In the genomic region with DNA sequence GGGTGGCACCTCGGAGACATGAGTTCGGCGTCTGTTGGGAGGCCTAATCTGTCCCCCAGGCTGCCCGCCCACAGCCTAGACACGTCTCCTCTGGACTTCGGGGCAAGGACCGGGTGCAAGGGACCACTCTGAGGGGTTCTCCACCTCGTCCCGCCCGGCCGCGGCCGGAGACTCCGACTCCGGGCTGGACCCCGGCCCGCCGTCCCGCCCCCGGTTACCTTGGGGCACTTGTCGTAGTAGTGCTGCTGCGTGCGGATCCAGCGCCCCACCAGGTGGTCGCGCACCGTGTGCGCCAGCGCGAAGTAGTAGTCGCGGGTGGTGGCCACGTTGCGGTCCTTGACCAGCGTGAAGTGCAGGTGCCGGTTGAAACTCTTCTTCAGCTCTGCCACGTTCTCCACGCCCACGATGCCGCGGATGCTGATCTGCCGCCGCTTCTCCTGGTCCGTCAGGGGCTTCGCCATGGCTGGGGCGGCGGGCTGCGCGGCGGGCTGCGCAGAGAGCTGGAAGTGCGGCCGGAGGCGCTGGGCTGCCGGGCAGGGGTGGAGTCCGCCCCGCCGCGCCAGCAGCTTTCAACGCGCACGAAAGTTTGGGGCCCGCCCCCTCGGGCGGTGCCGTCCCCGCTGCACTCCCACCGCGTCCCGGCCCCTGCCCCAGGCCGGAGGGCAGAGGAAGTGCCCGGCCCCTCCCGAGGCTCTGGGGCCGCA, we compare ENCODE assay signal across 8 cellular contexts. TPM values are rescaled to one million over a fixed set of nuclear protein-coding genes. Genes with fewer than 3 reads are reported as not detected.
A peak's percentile ranks its signal among the peaks of the same experiment; 100 is the strongest.
DNase-seq lines count a peak whose midpoint lies in the region; ATAC-seq and TF ChIP-seq lines count a peak whose summit lies in the region.

A gene (minus strand): TSS at position 541 of the 704 bp plus-strand sequence. CDS start 80 bp downstream, at position 461.

- ATAC-seq in GM18868 (IDR thresholded peaks at IDR 0.05; ENCODE audit: unreplicated experiment), result peak; percentile 78

- no peaks in the 10 kb centered on the region for H3K9me3 Mint-ChIP-seq in MCF 10A (ENCODE audit: unreplicated experiment)
- H3K9me3 Mint-ChIP-seq in immature natural killer cell, result peaks cover 0 to 3% (median 0%) of the 10 kb centered on the region in 6 donors

- H3K4me2 ChIP-seq in Karpas-422 (ENCODE audit: low read depth, low read length, poor library complexity, severe bottlenecking), result no peak within 1 kb of the TSS

- no peak for TF ChIP-seq CTCF in MCF 10A (IDR thresholded peaks at IDR 0.05; ENCODE audit: unreplicated experiment)

- H3K4me1 Mint-ChIP-seq in MCF 10A (ENCODE audit: insufficient read depth, unreplicated experiment), result peaks cover 33% of the 10 kb centered on the region
- peaks cover 11 to 15% of the 10 kb centered on the region in 2 donors for H3K4me1 Mint-ChIP-seq in immature natural killer cell

- H3K4me3 ChIP-seq in SJCRH30, result peak within 1 kb of the TSS; percentile 69
- H3K4me3 ChIP-seq in skeletal muscle tissue (ENCODE audit: low read length in 3 of 3), result peak within 1 kb of the TSS; percentile 81 to 87 (median 86)
- no peak within 1 kb of the TSS for H3K4me3 ChIP-seq in Karpas-422 (ENCODE audit: low read length)

- H2AFZ ChIP-seq in Karpas-422 (ENCODE audit: low read length), result no peak within 1 kb of the TSS

- H3K9ac ChIP-seq in skeletal muscle tissue (ENCODE audit: low read depth in 1 of 3, low read length in 3 of 3) (peak within 1 kb of the TSS; percentile 70 to 78 (median 77)), Karpas-422 (ENCODE audit: low read length) (no peak within 1 kb of the TSS)

- H3K36me3 ChIP-seq in SJCRH30 (no peaks in the 10 kb centered on the region), skeletal muscle tissue (ENCODE audit: control insufficient read depth in 3 of 3, insufficient read depth in 3 of 3, low read length in 3 of 3) (no peaks in the 10 kb centered on the region), Karpas-422 (ENCODE audit: insufficient read depth, low read length) (no peaks in the 10 kb centered on the region)

- TSS peak; percentile 25 for BruUV-seq in MCF 10A (replicated peaks; lab: Mats Ljungman, UMichigan)

- H3K9me2 ChIP-seq in Karpas-422 (replicated peaks; ENCODE audit: insufficient read depth, low read length), result no peaks in the 10 kb centered on the region

- no peaks in the 10 kb centered on the region for H3K79me2 ChIP-seq in Karpas-422 (ENCODE audit: low read length)

- no peaks in the 10 kb centered on the region for H3K27me3 ChIP-seq in SJCRH30
- no peaks in the 10 kb centered on the region for H3K27me3 ChIP-seq in skeletal muscle tissue (ENCODE audit: control insufficient read depth in 3 of 3, insufficient read depth in 3 of 3, low read length in 3 of 3)
- H3K27me3 ChIP-seq in Karpas-422 (ENCODE audit: low read length), result no peaks in the 10 kb centered on the region; the same call in 1 of the 2 replicates

- POLR2A ChIA-PET in MCF 10A (lab: Yijun Ruan, JAX), result interaction anchor here (0.6 to 2.6 kb wide), 14 partner anchors 9 to 307 kb away, joined by 3 to 17 read pairs (median 6); a partner anchor contains a TSS

- no peaks in the 10 kb centered on the region for H3K27me3 Mint-ChIP-seq in MCF 10A (ENCODE audit: insufficient read depth, unreplicated experiment)
- H3K27me3 Mint-ChIP-seq in immature natural killer cell (ENCODE audit: low read depth in 3 of 3), result peaks cover 4 to 30% (median 14%) of the 10 kb centered on the region in 3 donors

- no peaks in the 10 kb centered on the region for H3K36me3 Mint-ChIP-seq in MCF 10A (ENCODE audit: insufficient read depth, unreplicated experiment)
- no peaks in the 10 kb centered on the region for H3K36me3 Mint-ChIP-seq in immature natural killer cell

- CTCF ChIA-PET in MCF 10A (lab: Yijun Ruan, JAX), result interaction anchor here (0.5 to 1.1 kb wide), 4 partner anchors 8 to 274 kb away, joined by 3 to 5 read pairs (median 4); no protein-coding TSS in a partner anchor

- H3K4me1 ChIP-seq in SJCRH30, result peaks cover 9% of the 10 kb centered on the region
- peaks cover 8 to 15% (median 8%) of the 10 kb centered on the region in 3 donors for H3K4me1 ChIP-seq in skeletal muscle tissue (ENCODE audit: control insufficient read depth in 3 of 3, insufficient read depth in 3 of 3, low read length in 3 of 3)
- H3K4me1 ChIP-seq in Karpas-422 (ENCODE audit: low read length), result no peaks in the 10 kb centered on the region

- H3K9me3 ChIP-seq in SJCRH30 (replicated peaks) (no peaks in the 10 kb centered on the region), skeletal muscle tissue (ENCODE audit: control insufficient read depth in 3 of 3, low read length in 3 of 3) (no peaks in the 10 kb centered on the region), Karpas-422 (ENCODE audit: low read length) (no peaks in the 10 kb centered on the region)

- no peaks in the 10 kb centered on the region for H4K20me1 ChIP-seq in Karpas-422 (ENCODE audit: insufficient read depth, low read depth, low read length)

- H3K27ac ChIP-seq in SJCRH30 (peak within 1 kb of the TSS; percentile 75), skeletal muscle tissue (ENCODE audit: low read depth, low read length) (peak within 1 kb of the TSS; percentile 57), Karpas-422 (ENCODE audit: low read length) (no peak within 1 kb of the TSS)

- H3K27ac Mint-ChIP-seq in MCF 10A (ENCODE audit: low read depth, unreplicated experiment), result peak within 1 kb of the TSS; percentile 84
- H3K27ac Mint-ChIP-seq in immature natural killer cell, result no peak within 1 kb of the TSS

- H3K4me3 Mint-ChIP-seq in MCF 10A (ENCODE audit: unreplicated experiment), result peak within 1 kb of the TSS; percentile 86
- peak within 1 kb of the TSS; percentile 84 to 89 (median 85) for H3K4me3 Mint-ChIP-seq in immature natural killer cell

- DNase-seq in AG20443 (ENCODE audit: low spot score) (peak; percentile 92), HT1080 (ENCODE audit: low read depth) (peak; percentile 78), SJCRH30 (peak; percentile 63 to 67), MCF 10A (ENCODE audit: unreplicated experiment) (peak; percentile 72), immature natural killer cell (peak in 2 of 3 donors; percentile 5 to 14), Karpas-422 (no peak)

- intact Hi-C loops in MCF 10A (cut with micrococcal nuclease), result no loop called here

RNA-seq across cellular contexts. Expression of the gene that starts here (rescaled TPM):
- total RNA-seq in HT1080 (2014; rRNA removed; shearing (Covaris generic)), result 105 and 106 TPM in 2 replicates
- 135 and 144 TPM in 2 replicates for polyA plus RNA-seq in HT1080 (2015; cell fraction: cytosol; rRNA removed)
- 204 and 220 TPM in 2 replicates for polyA plus RNA-seq in HT1080 (2015; cell fraction: nucleus; rRNA removed)
- 5.0 and 5.2 TPM in 2 replicates for total RNA-seq in SJCRH30 (2014; rRNA removed; shearing (Covaris generic))
- total RNA-seq in MCF 10A (2022) (75.4 and 87.3 TPM in 2 replicates), skeletal muscle tissue (32.9 TPM)
- polyA plus RNA-seq in immature natural killer cell, result 1 to 10 TPM in 1 of 3 donors, under 1 TPM in 1, not detected in 1; 0.50 to 2.1 TPM
- total RNA-seq in Karpas-422 (2014; rRNA removed; shearing (Covaris generic); ENCODE audit: low replicate concordance), result not detected in 2 replicates
